ENCODE assay signal across 7 cellular contexts in the genomic region with DNA sequence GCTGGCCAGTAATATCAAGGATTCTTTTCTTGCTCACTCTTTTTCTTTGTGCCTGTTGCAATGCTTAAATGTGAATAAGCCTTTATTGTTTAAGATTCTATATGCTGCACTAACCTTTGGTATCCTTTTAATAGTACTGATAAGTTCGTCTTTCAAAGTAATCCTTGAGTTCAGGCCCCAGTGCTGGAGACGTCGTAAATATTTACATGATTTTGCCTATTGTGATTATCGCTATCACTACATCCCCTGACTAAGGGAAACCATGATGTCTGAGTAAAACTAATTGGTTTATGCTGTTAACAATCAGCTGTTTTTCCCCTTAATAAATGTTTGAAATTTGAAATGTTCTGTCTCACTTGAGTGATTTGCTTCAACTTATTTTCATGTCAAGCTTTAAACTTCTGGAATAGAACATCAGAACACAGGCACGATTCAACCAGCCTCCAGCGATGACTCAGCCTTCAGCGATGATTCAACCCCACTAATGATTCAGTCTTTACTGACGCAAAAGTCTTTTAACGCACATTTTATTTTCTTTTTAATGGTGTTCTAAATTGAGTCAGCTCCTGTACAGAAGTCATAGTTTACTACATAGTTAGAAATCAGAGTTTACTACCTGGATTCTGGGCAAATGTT. TPM values are rescaled to one million over a fixed set of nuclear protein-coding genes. Genes with fewer than 3 reads are reported as not detected.
DNase-seq lines count a peak whose midpoint lies in the region; ATAC-seq, FAIRE-seq and TF ChIP-seq lines count a peak whose summit lies in the region.

No MANE protein-coding gene starts in this region.

- H3K9me3 Mint-ChIP-seq in nephron progenitor cell, result no peaks in the 10 kb centered on the region

- H3K36me3 Mint-ChIP-seq in nephron progenitor cell (ENCODE audit: low read depth), result no peaks in the 10 kb centered on the region

- H3K27me3 Mint-ChIP-seq in nephron progenitor cell (ENCODE audit: low read depth, poor library complexity), result peaks cover 15% of the 10 kb centered on the region

- DNase-seq in HT1080 (ENCODE audit: low read depth) (peak; percentile 91), coronary artery (ENCODE audit: low spot score) (no peak), non-pigmented ciliary epithelial cell (ENCODE audit: low read depth) (peak; percentile 65), urothelium cell line (ENCODE audit: low spot score) (peak; percentile 78), nephron progenitor cell (no peak), NCI-H187 (lab: John Stamatoyannopoulos, UW) (no peak)

- H3K4me3 ChIP-seq in coronary artery, result peak overlapping the region; percentile 1

- no peak overlapping the region for H3K4me3 Mint-ChIP-seq in nephron progenitor cell

- no peak for FAIRE-seq in urothelium cell line (lab: Jason Lieb, UNC)

- ATAC-seq in activated CD4-positive, CD25-positive, alpha-beta regulatory T cell treated with anti-CD3 and anti-CD28 coated beads, Interleukin-2, amount 50 U/mL, for 24 hours, result peak; percentile 81 to 84

- peaks cover 54% of the 10 kb centered on the region for H3K4me1 Mint-ChIP-seq in nephron progenitor cell

- TF ChIP-seq CTCF in coronary artery (IDR thresholded peaks at IDR 0.05) (no peak), nephron progenitor cell (IDR thresholded peaks at IDR 0.05) (no peak)

- H3K27ac ChIP-seq in coronary artery, result peak overlapping the region; percentile 55 to 69

- no peak overlapping the region for H3K27ac Mint-ChIP-seq in nephron progenitor cell

RNA-seq across cellular contexts. Expression of gene HTATIP2, which starts 3.9 kb away (rescaled TPM):
- 0.13 and 0.18 TPM in 2 replicates for total RNA-seq in HT1080 (2014; rRNA removed; shearing (Covaris generic))
- polyA plus RNA-seq in HT1080 (2015; cell fraction: cytosol; rRNA removed), result 0.28 TPM in 1 of 2 replicates, not detected in the other
- polyA plus RNA-seq in HT1080 (2015; cell fraction: nucleus; rRNA removed), result 0.16 TPM in 1 of 2 replicates, not detected in the other

RNA-seq across cellular contexts. Expression of gene PRMT3, which starts 20.1 kb away (rescaled TPM):
- total RNA-seq in HT1080 (2014; rRNA removed; shearing (Covaris generic)), result 37.0 and 37.8 TPM in 2 replicates
- 37.9 and 43.9 TPM in 2 replicates for polyA plus RNA-seq in HT1080 (2015; cell fraction: cytosol; rRNA removed)
- 43.5 and 44.3 TPM in 2 replicates for polyA plus RNA-seq in HT1080 (2015; cell fraction: nucleus; rRNA removed)

Comparison
In these comparisons a context has a peak if more than half of its experiments do, and no peak if none do; other contexts are left out.
1. DNase-seq: peak in HT1080 (single experiment), non-pigmented ciliary epithelial cell (single experiment) and urothelium cell line (single experiment); none in coronary artery (single experiment), nephron progenitor cell (single experiment) and NCI-H187 (0 of 2).